8 cellular contexts compared by ENCODE assay signal in the genomic region with DNA sequence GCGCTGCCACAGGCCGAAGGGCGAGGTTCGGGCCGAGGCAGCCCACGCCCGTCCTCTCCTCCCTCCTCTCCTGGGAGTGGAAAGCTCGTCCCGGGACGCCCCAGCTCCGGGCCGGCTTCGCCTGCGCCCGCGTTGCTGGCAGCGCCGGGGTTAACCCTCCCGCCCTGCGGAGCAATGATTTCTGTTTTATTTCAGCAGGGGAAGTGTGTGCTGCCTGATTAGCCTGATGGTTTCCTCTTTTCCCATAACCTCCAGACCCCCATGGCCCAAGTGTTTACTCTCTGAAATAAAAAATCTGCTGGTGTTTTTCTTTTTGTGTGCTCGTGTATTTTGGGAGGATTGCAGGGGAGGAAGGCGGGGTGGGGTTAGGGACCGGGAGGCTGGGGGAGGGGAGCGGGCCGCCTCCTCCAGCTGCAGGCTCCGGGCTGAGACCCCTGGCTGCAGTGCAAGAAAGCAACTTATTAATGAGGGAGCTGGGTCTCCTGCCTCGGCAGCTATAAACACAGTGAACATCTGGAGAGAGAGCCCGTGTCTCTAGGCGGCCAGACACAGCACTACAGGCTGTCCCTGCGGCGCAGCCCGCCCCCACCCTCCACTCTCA. TPM values are rescaled to one million over a fixed set of nuclear protein-coding genes. Genes with fewer than 3 reads are reported as not detected.
DNase-seq lines count a peak whose midpoint lies in the region; ATAC-seq and TF ChIP-seq lines count a peak whose summit lies in the region.

No MANE protein-coding gene starts in this region.

- H3K9me3 ChIP-seq in mononuclear cell (ENCODE audit: low read depth, low read length), result no peaks in the 10 kb centered on the region

- peak; percentile 61 for DNase-seq in GM13976 (ENCODE audit: low spot score)
- peak; percentile 8 for DNase-seq in T-helper 9 cell
- DNase-seq in endothelial cell (ENCODE audit: low spot score), result peak; percentile 84
- DNase-seq in type B pancreatic cell (ENCODE audit: extremely low spot score, unreplicated experiment), result no peak
- DNase-seq in DMS 273 treated with DMSO at 0.1 percent for 48 hours (lab: John Stamatoyannopoulos, UW), result no peak

- peaks cover 66% of the 10 kb centered on the region for H3K4me1 Mint-ChIP-seq in endothelial cell (ENCODE audit: unreplicated experiment)
- peaks cover 49% of the 10 kb centered on the region for H3K4me1 Mint-ChIP-seq in type B pancreatic cell (ENCODE audit: unreplicated experiment)

- ATAC-seq in GM19455 (IDR thresholded peaks at IDR 0.05; ENCODE audit: unreplicated experiment) (no peak), GM19395 (IDR thresholded peaks at IDR 0.05; ENCODE audit: unreplicated experiment) (no peak)

- no peaks in the 10 kb centered on the region for H3K27me3 ChIP-seq in mononuclear cell (ENCODE audit: insufficient read depth, low read length)

- peak overlapping the region; percentile 99 for H3K27ac Mint-ChIP-seq in endothelial cell (ENCODE audit: unreplicated experiment)
- peak overlapping the region; percentile 65 for H3K27ac Mint-ChIP-seq in type B pancreatic cell

- in situ Hi-C loops in GM13976 (cut with MboI; ENCODE audit: low sequenced_read_pairs, unreplicated experiment), result no loop called here

- TF ChIP-seq CTCF in GM13976 (IDR thresholded peaks at IDR 0.05; ENCODE audit: borderline replicate concordance, control extremely low read depth, extremely low read depth, insufficient read depth, missing control alignments), result no peak
- no peak for TF ChIP-seq CTCF in endothelial cell (IDR thresholded peaks at IDR 0.05; ENCODE audit: unreplicated experiment)
- peak; percentile 48 for TF ChIP-seq CTCF in type B pancreatic cell (conservative IDR thresholded peaks at IDR 0.05)

- H3K9me3 Mint-ChIP-seq in endothelial cell (ENCODE audit: unreplicated experiment), result no peaks in the 10 kb centered on the region
- no peaks in the 10 kb centered on the region for H3K9me3 Mint-ChIP-seq in type B pancreatic cell

- peak overlapping the region; percentile 44 for H3K4me3 ChIP-seq in mononuclear cell (ENCODE audit: low read length)

- H3K4me3 Mint-ChIP-seq in endothelial cell (ENCODE audit: unreplicated experiment), result peak overlapping the region; percentile 83
- H3K4me3 Mint-ChIP-seq in type B pancreatic cell, result peak overlapping the region; percentile 88

- peaks cover 12% of the 10 kb centered on the region for H3K36me3 Mint-ChIP-seq in endothelial cell (ENCODE audit: low read depth, unreplicated experiment)
- H3K36me3 Mint-ChIP-seq in type B pancreatic cell, result no peaks in the 10 kb centered on the region

- H3K27me3 Mint-ChIP-seq in endothelial cell (ENCODE audit: unreplicated experiment), result peaks cover 3% of the 10 kb centered on the region
- peaks cover 71% of the 10 kb centered on the region for H3K27me3 Mint-ChIP-seq in type B pancreatic cell

- H3K4me1 ChIP-seq in mononuclear cell (ENCODE audit: insufficient read depth, low read length), result peaks cover 69% of the 10 kb centered on the region

RNA-seq across cellular contexts. Expression of a gene that starts 38.6 kb away (rescaled TPM):
- total RNA-seq in endothelial cell (ENCODE audit: unreplicated experiment) (309 TPM), mononuclear cell (317 TPM), type B pancreatic cell (ENCODE audit: low replicate concordance) (14.6 and 40.6 TPM in 2 replicates)

Comparison
In these comparisons a context has a peak if more than half of its experiments do, and no peak if none do; other contexts are left out.
1. DNase-seq: peak in GM13976 (single experiment), T-helper 9 cell (single experiment) and endothelial cell (single experiment); none in type B pancreatic cell (single experiment) and DMS 273 treated with DMSO at 0.1 percent for 48 hours (single experiment).